ENCODE assay signal across 13 cellular contexts in genomic region chr21:42862774-42863503, GRCh38. TPM values are rescaled to one million over a fixed set of nuclear protein-coding genes. Genes with fewer than 3 reads are reported as not detected.
DNase-seq lines count a peak whose midpoint lies in the region; ATAC-seq, FAIRE-seq and TF ChIP-seq lines count a peak whose summit lies in the region.
"Had no signal": no experiment of that assay in that cellular context is flagged by ENCODE, and none has a peak within 500 bp of the region (broad histone marks: within the 10 kb centered on the region; RNA-seq: fewer than 3 reads in every experiment).

No MANE protein-coding gene starts in this region.

- no peak overlapping the region for H3K14ac ChIP-seq in mesenchymal stem cell (ENCODE audit: low read length in 2 of 2)

- H2BK120ac ChIP-seq in mesenchymal stem cell (ENCODE audit: low read depth, low read length) = no peak overlapping the region

- TF ChIP-seq CTCF in MCF 10A (IDR thresholded peaks at IDR 0.05; ENCODE audit: unreplicated experiment) (peak; percentile 20), breast epithelium (IDR thresholded peaks at IDR 0.05) (no peak), glutamatergic neuron (IDR thresholded peaks at IDR 0.05; ENCODE audit: partially characterized antibody, unreplicated experiment) (no peak)

- no peaks in the 10 kb centered on the region for H3K9me3 ChIP-seq in breast epithelium
- H3K9me3 ChIP-seq in mesenchymal stem cell (ENCODE audit: control insufficient read depth, low read length) = no peaks in the 10 kb centered on the region
- H3K9me3 ChIP-seq: right atrium auricular region had no signal

- DNase-seq in MCF 10A (ENCODE audit: unreplicated experiment) = peak; percentile 63
- no peak for DNase-seq in breast epithelium (ENCODE audit: low spot score in 2 of 2)
- DNase-seq in RCC 7860 (ENCODE audit: low spot score) = peak; percentile 5
- no peak for DNase-seq in glutamatergic neuron
- no peak for DNase-seq in NCI-H82 treated with DMSO at 0.1 percent for 48 hours (lab: John Stamatoyannopoulos, UW; ENCODE audit: unreplicated experiment)
- DNase-seq in mesenchymal stem cell = no peak
- DNase-seq in HUDEP-2 (lab: John Stamatoyannopoulos, UW; ENCODE audit: unreplicated experiment in 76 of 76) = no peak
- DNase-seq: activated CD4-positive, alpha-beta T cell treated with anti-CD3 and anti-CD28 coated beads, Interleukin-2, amount 50 U/mL, for 48 hours; stimulated activated CD4-positive, alpha-beta T cell treated with anti-CD3 and anti-CD28 coated beads, Interleukin-4, amount 100 ng/mL, for 24 hours; stimulated activated naive CD8-positive, alpha-beta T cell treated with anti-CD3 and anti-CD28 coated beads, Interleukin-15, Interleukin-2, amounts not matched to agents 100 U/mL and 50 U/mL, for 24 hours had no signal

- no peak overlapping the region for H3K4ac ChIP-seq in mesenchymal stem cell (ENCODE audit: low read depth in 1 of 2, low read length in 2 of 2)

- ATAC-seq in GM21717 (IDR thresholded peaks at IDR 0.05; ENCODE audit: unreplicated experiment) = no peak
- ATAC-seq: stimulated activated naive CD8-positive, alpha-beta T cell treated with anti-CD3 and anti-CD28 coated beads, Interleukin-15, Interleukin-2, amounts not matched to agents 100 U/mL and 50 U/mL, for 24 hours had no signal

- H3K23ac ChIP-seq in mesenchymal stem cell (ENCODE audit: low read length in 2 of 2) = no peak overlapping the region

- H2BK15ac ChIP-seq in mesenchymal stem cell (ENCODE audit: low read depth, poor library complexity, severe bottlenecking) = no peak overlapping the region

- CTCF ChIA-PET in MCF 10A (lab: Yijun Ruan, JAX) = no interaction called here

- H3K36me3 Mint-ChIP-seq in MCF 10A (ENCODE audit: insufficient read depth, unreplicated experiment) (peaks cover 79% of the 10 kb centered on the region), glutamatergic neuron (ENCODE audit: unreplicated experiment) (peaks cover 4% of the 10 kb centered on the region)

- H3K9me3 Mint-ChIP-seq in MCF 10A (ENCODE audit: unreplicated experiment) = no peaks in the 10 kb centered on the region
- peaks cover 12% of the 10 kb centered on the region for H3K9me3 Mint-ChIP-seq in glutamatergic neuron (ENCODE audit: unreplicated experiment)

- H3K79me1 ChIP-seq in mesenchymal stem cell (replicated peaks; ENCODE audit: low read length, poor library complexity, severe bottlenecking) = peaks cover 57% of the 10 kb centered on the region

- WGBS in mesenchymal stem cell = 93% methylated on average over 21 of the region's 21 CpGs

- H3K27ac ChIP-seq in breast epithelium (no peak overlapping the region), mesenchymal stem cell (ENCODE audit: low read length, poor library complexity, severe bottlenecking) (no peak overlapping the region)
- H3K27ac ChIP-seq: right atrium auricular region had no signal

- no peak overlapping the region for H2AFZ ChIP-seq in mesenchymal stem cell (ENCODE audit: low read depth, low read length)

- no peaks in the 10 kb centered on the region for H3K36me3 ChIP-seq in breast epithelium
- H3K36me3 ChIP-seq in mesenchymal stem cell (ENCODE audit: control insufficient read depth in 1 of 2, insufficient read depth in 2 of 2, low read depth in 1 of 2, low read length in 2 of 2) = peaks cover 56 to 81% of the 10 kb centered on the region in 2 experiments

- TF ChIP-seq POLR2A in breast epithelium (IDR thresholded peaks at IDR 0.05) = no peak

- no peak overlapping the region for H4K8ac ChIP-seq in mesenchymal stem cell (ENCODE audit: low read length)

- H3K4me1 Mint-ChIP-seq in MCF 10A (ENCODE audit: insufficient read depth, unreplicated experiment) (peaks cover 8% of the 10 kb centered on the region), glutamatergic neuron (ENCODE audit: low read depth, unreplicated experiment) (peaks cover 30% of the 10 kb centered on the region)

- H3K4me2 ChIP-seq in mesenchymal stem cell (ENCODE audit: low read length, poor library complexity, severe bottlenecking) = no peak overlapping the region

- intact Hi-C loops in MCF 10A (cut with micrococcal nuclease) (no loop called here), breast epithelium (cut with DNase I; ENCODE audit: low total_unique reads) (no loop called here)

- BruUV-seq in MCF 10A (replicated peaks; lab: Mats Ljungman, UMichigan) = no TSS peak

- no peak overlapping the region for H3K4me3 ChIP-seq in breast epithelium
- H3K4me3 ChIP-seq in mesenchymal stem cell (ENCODE audit: insufficient read depth in 1 of 2, low read depth in 1 of 2, low read length in 2 of 2) = no peak overlapping the region
- H3K4me3 ChIP-seq: right atrium auricular region had no signal

- H4K91ac ChIP-seq in mesenchymal stem cell (ENCODE audit: low read length) = no peak overlapping the region

- H3K4me3 Mint-ChIP-seq in MCF 10A (ENCODE audit: unreplicated experiment) (no peak overlapping the region), glutamatergic neuron (ENCODE audit: unreplicated experiment) (no peak overlapping the region)
- H3K4me3 Mint-ChIP-seq: B cell had no signal

- H3K27me3 ChIP-seq in breast epithelium (no peaks in the 10 kb centered on the region), mesenchymal stem cell (ENCODE audit: control insufficient read depth in 1 of 2, insufficient read depth in 1 of 2, low read length in 2 of 2) (no peaks in the 10 kb centered on the region)
- H3K27me3 ChIP-seq: right atrium auricular region had no signal

- no peak overlapping the region for H3K18ac ChIP-seq in mesenchymal stem cell (ENCODE audit: low read depth in 1 of 2, low read length in 2 of 2)

- no peaks in the 10 kb centered on the region for H3K27me3 Mint-ChIP-seq in MCF 10A (ENCODE audit: insufficient read depth, unreplicated experiment)
- H3K27me3 Mint-ChIP-seq in glutamatergic neuron (ENCODE audit: unreplicated experiment) = peaks cover 4% of the 10 kb centered on the region
- H3K27me3 Mint-ChIP-seq: B cell had no signal

- H3K9ac ChIP-seq in mesenchymal stem cell (ENCODE audit: low read length) = no peak overlapping the region

- H3K4me1 ChIP-seq in breast epithelium = no peaks in the 10 kb centered on the region
- H3K4me1 ChIP-seq in mesenchymal stem cell (ENCODE audit: control insufficient read depth, insufficient read depth, low read depth, low read length) = peaks cover 3% of the 10 kb centered on the region

- H2AK5ac ChIP-seq in mesenchymal stem cell (ENCODE audit: low read length, severe bottlenecking) = no peak overlapping the region

- H2BK12ac ChIP-seq in mesenchymal stem cell (ENCODE audit: low read length in 2 of 2) = no peak overlapping the region

- POLR2A ChIA-PET in MCF 10A (lab: Yijun Ruan, JAX) = interaction anchor here (1.7 kb wide), 1 partner anchor 16 kb away, joined by 5 read pairs; no protein-coding TSS in a partner anchor

- no peak overlapping the region for H2BK5ac ChIP-seq in mesenchymal stem cell (ENCODE audit: low read depth, low read length, poor library complexity, severe bottlenecking)

- no peak for FAIRE-seq in RCC 7860 (lab: Jason Lieb, UNC)

- H3K27ac Mint-ChIP-seq in MCF 10A (ENCODE audit: low read depth, unreplicated experiment) = no peak overlapping the region
- peak overlapping the region; percentile 77 for H3K27ac Mint-ChIP-seq in glutamatergic neuron (ENCODE audit: unreplicated experiment)
- H3K27ac Mint-ChIP-seq: B cell had no signal

RNA-seq across cellular contexts. Expression of gene WDR4, which starts 16.4 kb away (rescaled TPM):
- 20.7 and 34.4 TPM in 2 replicates for total RNA-seq in MCF 10A (2022)
- total RNA-seq in breast epithelium = 10 to 100 TPM in 2 of 3 donors, 1 to 10 TPM in 1; 6.2 to 16.4 (median 12.7) TPM
- 15.7 TPM for total RNA-seq in glutamatergic neuron (ENCODE audit: unreplicated experiment)
- 6.9 TPM for polyA plus RNA-seq in mesenchymal stem cell (2013, experiment 1 of 2)
- polyA plus RNA-seq in mesenchymal stem cell (2013, experiment 2 of 2) = 6.9 TPM

RNA-seq across cellular contexts. Expression of gene NDUFV3, which starts 30.2 kb away (rescaled TPM):
- 70.0 and 79.7 TPM in 2 replicates for total RNA-seq in MCF 10A (2022)
- 10 to 100 TPM; 49.9 to 62.9 (median 51.1) TPM for total RNA-seq in breast epithelium
- total RNA-seq in glutamatergic neuron (ENCODE audit: unreplicated experiment) = 33.9 TPM
- polyA plus RNA-seq in mesenchymal stem cell (2013, experiment 1 of 2) = 38.6 TPM
- 39.6 TPM for polyA plus RNA-seq in mesenchymal stem cell (2013, experiment 2 of 2)

Comparison
In these comparisons a context has a peak if more than half of its experiments do, and no peak if none do; other contexts are left out.
1. DNase-seq: peak in MCF 10A (single experiment) and RCC 7860 (single experiment); none in breast epithelium (0 of 2), glutamatergic neuron (single experiment), NCI-H82 treated with DMSO at 0.1 percent for 48 hours (single experiment), mesenchymal stem cell (single experiment) and HUDEP-2 (0 of 76).